1 cellular context compared by ENCODE assay signal in genomic region chr20:5091902-5092301, GRCh38.
TF ChIP-seq lines count a peak whose summit lies in the region.

No MANE protein-coding gene starts in this region.

TF ChIP-seq in GM23338, 12 proteins besides CTCF, POLR2A, EP300 and RAD21 (continued from another document):
- no peak for TF ChIP-seq ZNF462 (CRISPR knock-in tag; IDR thresholded peaks at IDR 0.05)
- TF ChIP-seq EZH2phosphoT487 (IDR thresholded peaks at IDR 0.05; ENCODE audit: unreplicated experiment), result no peak
- no peak for TF ChIP-seq EZH2 (IDR thresholded peaks at IDR 0.05; ENCODE audit: low read depth, unreplicated experiment)
- TF ChIP-seq POLR2AphosphoS5 (IDR thresholded peaks at IDR 0.05; ENCODE audit: low read depth), result no peak
- TF ChIP-seq, protein P1, sequence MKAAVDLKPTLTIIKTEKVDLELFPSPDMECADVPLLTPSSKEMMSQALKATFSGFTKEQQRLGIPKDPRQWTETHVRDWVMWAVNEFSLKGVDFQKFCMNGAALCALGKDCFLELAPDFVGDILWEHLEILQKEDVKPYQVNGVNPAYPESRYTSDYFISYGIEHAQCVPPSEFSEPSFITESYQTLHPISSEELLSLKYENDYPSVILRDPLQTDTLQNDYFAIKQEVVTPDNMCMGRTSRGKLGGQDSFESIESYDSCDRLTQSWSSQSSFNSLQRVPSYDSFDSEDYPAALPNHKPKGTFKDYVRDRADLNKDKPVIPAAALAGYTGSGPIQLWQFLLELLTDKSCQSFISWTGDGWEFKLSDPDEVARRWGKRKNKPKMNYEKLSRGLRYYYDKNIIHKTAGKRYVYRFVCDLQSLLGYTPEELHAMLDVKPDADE (IDR thresholded peaks at IDR 0.05), result no peak
- no peak for TF ChIP-seq JUNB (IDR thresholded peaks at IDR 0.05; ENCODE audit: unreplicated experiment)
- no peak for TF ChIP-seq NANOG (IDR thresholded peaks at IDR 0.05; ENCODE audit: borderline replicate concordance)
